8 cellular contexts compared by ENCODE assay signal in the genomic region with DNA sequence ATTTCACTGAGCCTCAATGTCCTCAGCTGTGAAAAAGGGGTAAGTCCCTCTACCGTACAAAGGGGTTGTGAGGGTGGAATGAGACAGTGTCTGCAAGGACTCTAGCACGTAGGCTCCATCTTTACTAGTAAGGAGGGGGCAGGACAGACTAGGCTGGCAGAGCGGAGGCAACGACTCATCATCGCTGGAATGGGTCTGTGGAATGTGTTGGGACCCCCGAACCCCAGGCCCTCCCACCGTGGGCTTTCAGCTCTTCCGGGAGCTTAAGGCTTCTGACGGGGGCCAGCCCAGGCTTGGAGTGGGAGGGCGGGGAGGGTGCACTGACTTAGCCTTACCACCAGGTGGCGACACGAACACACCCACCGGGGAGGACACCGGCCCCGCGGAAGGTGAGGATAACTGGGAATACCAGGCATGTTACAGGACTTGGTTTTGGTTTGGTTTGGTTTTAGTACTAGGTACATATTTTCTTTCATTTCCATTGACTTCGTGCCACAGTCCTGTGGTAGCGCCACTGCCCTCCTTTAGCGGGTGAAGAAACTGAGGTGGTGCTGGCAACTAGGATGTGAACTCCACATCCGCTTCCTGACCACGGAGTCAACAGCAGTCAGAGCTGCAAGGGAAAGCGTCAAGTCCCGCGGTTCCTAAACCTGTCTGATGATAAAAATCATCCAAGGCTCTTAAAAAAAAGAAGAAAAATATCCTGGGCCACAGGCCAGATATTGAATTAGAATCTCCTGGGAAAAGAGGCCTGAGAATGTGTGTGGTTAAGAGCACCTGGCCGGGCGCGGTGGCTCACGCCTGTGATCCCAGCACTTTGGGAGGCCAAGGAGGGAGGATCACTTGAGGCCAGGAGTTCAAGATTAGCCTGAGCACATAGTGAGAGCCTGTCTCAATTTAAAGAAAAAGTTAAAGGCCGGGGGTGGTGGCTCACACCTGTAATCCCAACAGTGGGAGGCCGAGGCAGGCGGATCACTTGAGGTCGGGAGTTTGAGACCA. TPM values are rescaled to one million over a fixed set of nuclear protein-coding genes. Genes with fewer than 3 reads are reported as not detected.
DNase-seq lines count a peak whose midpoint lies in the region; ATAC-seq and TF ChIP-seq lines count a peak whose summit lies in the region.

No MANE protein-coding gene starts in this region.

- H3K4me3 ChIP-seq in WERI-Rb-1 (ENCODE audit: low read depth, low read length) (no peak overlapping the region), breast epithelium (peak overlapping the region; percentile 7 to 51 (median 44))

- H3K9me3 ChIP-seq in WERI-Rb-1 (ENCODE audit: severe bottlenecking) (no peaks in the 10 kb centered on the region), breast epithelium (no peaks in the 10 kb centered on the region)

- no peak for TF ChIP-seq POLR2A in breast epithelium (IDR thresholded peaks at IDR 0.05)

- intact Hi-C loops in breast epithelium (cut with DNase I; ENCODE audit: low total_unique reads), result no loop called here

- peak; percentile 54 for ATAC-seq in GM18907 (IDR thresholded peaks at IDR 0.05; ENCODE audit: unreplicated experiment)
- ATAC-seq in HG03095 (IDR thresholded peaks at IDR 0.05; ENCODE audit: unreplicated experiment), result no peak

- in situ Hi-C loops in ACHN (cut with HindIII; ENCODE audit: low pct_ligation_motif_present, low pct_unique_long_range_greater_than_20kb, low sequenced_read_pairs), result no loop called here

- no peaks in the 10 kb centered on the region for H3K4me1 ChIP-seq in breast epithelium

- TF ChIP-seq CTCF in WERI-Rb-1 (IDR thresholded peaks at IDR 0.05; ENCODE audit: low read depth, low read length) (peak; percentile 98), breast epithelium (IDR thresholded peaks at IDR 0.05) (peak; percentile 92 to 97 (median 97))

- no peaks in the 10 kb centered on the region for H3K27me3 ChIP-seq in WERI-Rb-1 (ENCODE audit: insufficient read depth, low read depth, severe bottlenecking)
- no peaks in the 10 kb centered on the region for H3K27me3 ChIP-seq in breast epithelium

- peak; percentile 54 for DNase-seq in ACHN
- DNase-seq in NCI-H146 (lab: John Stamatoyannopoulos, UW), result peak; percentile 63
- peak; percentile 95 for DNase-seq in WERI-Rb-1
- DNase-seq in breast epithelium (ENCODE audit: low spot score in 2 of 2), result peak; percentile 59 to 80
- peak; percentile 46 for DNase-seq in iris pigment epithelial cell (ENCODE audit: low read depth)
- DNase-seq in stimulated activated CD4-positive, alpha-beta T cell treated with anti-CD3 and anti-CD28 coated beads, Interleukin-15, amount 100 ng/mL, for 24 hours, result peak; percentile 83

- H3K27ac ChIP-seq in WERI-Rb-1 (peak overlapping the region; percentile 72), breast epithelium (peak overlapping the region; percentile 33 to 60)

- H3K36me3 ChIP-seq in WERI-Rb-1 (no peaks in the 10 kb centered on the region), breast epithelium (no peaks in the 10 kb centered on the region)

RNA-seq across cellular contexts. Expression of a gene that starts 10.3 kb away (rescaled TPM):
- not detected for total RNA-seq in breast epithelium

RNA-seq across cellular contexts. Expression of a gene that starts 26.1 kb away (rescaled TPM):
- total RNA-seq in breast epithelium, result 10 to 100 TPM in 2 of 3 donors, 1 to 10 TPM in 1; 5.6 to 28.2 (median 26.2) TPM

RNA-seq across cellular contexts. Expression of a gene that starts 54.8 kb away (rescaled TPM):
- total RNA-seq in breast epithelium, result 1,000 to 10,000 TPM; 1,177 to 2,549 (median 2,082) TPM
